Comparison of ENCODE assay signal across 29 cellular contexts in genomic region chr12:118986043-118986442, GRCh38. TPM values are rescaled to one million over a fixed set of nuclear protein-coding genes. Genes with fewer than 3 reads are reported as not detected.
A peak's percentile ranks its signal among the peaks of the same experiment; 100 is the strongest.
DNase-seq lines count a peak whose midpoint lies in the region; ATAC-seq and TF ChIP-seq lines count a peak whose summit lies in the region.
"Had no signal": no experiment of that assay in that cellular context is flagged by ENCODE, and none has a peak within 500 bp of the region (broad histone marks: within the 10 kb centered on the region; RNA-seq: fewer than 3 reads in every experiment).

No MANE protein-coding gene starts in this region.

- H3K9me3 Mint-ChIP-seq in GM23338 (no peaks in the 10 kb centered on the region), glutamatergic neuron (ENCODE audit: unreplicated experiment) (peaks cover 16% of the 10 kb centered on the region)
- H3K9me3 Mint-ChIP-seq: activated CD4-positive, alpha-beta memory T cell treated with anti-CD3 and anti-CD28 coated beads, Interleukin-2, amount 10 ng/mL, durations not matched to agents 7 days and 5 days; nephron progenitor cell had no signal

- H3K36me3 ChIP-seq in BE2C (peaks cover 22% of the 10 kb centered on the region), GM23338 (ENCODE audit: insufficient read depth) (no peaks in the 10 kb centered on the region), tibial artery (no peaks in the 10 kb centered on the region)
- H3K36me3 ChIP-seq: BLaER1, brain microvascular endothelial cell, gastrocnemius medialis, ovary, tibial nerve had no signal

- H3K9me3 ChIP-seq in BE2C, result no peaks in the 10 kb centered on the region
- H3K9me3 ChIP-seq in tibial artery, result no peaks in the 10 kb centered on the region
- H3K9me3 ChIP-seq: BLaER1, gastrocnemius medialis, ovary, SK-N-SH, tibial nerve had no signal

- H3F3A ChIP-seq in GM23338 (replicated peaks; ENCODE audit: low read depth), result no peaks in the 10 kb centered on the region

- TF ChIP-seq CTCF in BE2C (IDR thresholded peaks at IDR 0.05; ENCODE audit: low read depth, low read length) (no peak), GM23338 (conservative IDR thresholded peaks at IDR 0.05; ENCODE audit: low read depth in 2 of 2) (no peak), glutamatergic neuron (IDR thresholded peaks at IDR 0.05; ENCODE audit: partially characterized antibody, unreplicated experiment) (no peak), tibial artery (IDR thresholded peaks at IDR 0.05) (no peak)

- H3K4me1 ChIP-seq in BE2C, result no peaks in the 10 kb centered on the region; the same call in 1 of the 2 replicates
- 0 out of 2 replicates have a peak, but pooled peaks cover 3% of the 10 kb centered on the region for H3K4me1 ChIP-seq in GM23338 (ENCODE audit: insufficient read depth)
- peaks cover 0 to 6% (median 4%) of the 10 kb centered on the region in 4 donors for H3K4me1 ChIP-seq in tibial artery
- H3K4me1 ChIP-seq: BLaER1, gastrocnemius medialis had no signal

- intact Hi-C loops in tibial artery (cut with DNase I; ENCODE audit: low total_unique reads), result loop anchor here (10.0 kb wide), 1 partner anchor 429 kb away; no protein-coding TSS in a partner anchor

- DNase-seq in BE2C, result no peak
- peak; percentile 61 for DNase-seq in GM23338 (ENCODE audit: low spot score)
- peak; percentile 6 for DNase-seq in NCI-H524 treated with DMSO at 0.1 percent for 48 hours (lab: John Stamatoyannopoulos, UW)
- DNase-seq in glutamatergic neuron, result no peak
- no peak for DNase-seq in HPDE6-E6E7 (ENCODE audit: extremely low spot score)
- DNase-seq in tibial artery, result no peak
- DNase-seq in activated CD4-positive, alpha-beta T cell treated with anti-CD3 and anti-CD28 coated beads for 48 hours, result no peak
- DNase-seq: activated CD4-positive, alpha-beta memory T cell treated with anti-CD3 and anti-CD28 coated beads, Interleukin-2, amount 10 ng/mL, durations not matched to agents 7 days and 5 days; activated CD4-positive, alpha-beta T cell treated with anti-CD3 and anti-CD28 coated beads for 1 hour; activated CD8-positive, alpha-beta memory T cell treated with anti-CD3 and anti-CD28 coated beads, Interleukin-2, amount 50 U/mL, for 4 hours; activated naive CD4-positive, alpha-beta T cell treated with anti-CD3 and anti-CD28 coated beads, Interleukin-2, amount 50 U/mL, for 16 hours; brain microvascular endothelial cell; gastrocnemius medialis; hippocampal formation; Karpas-422; NCI-H1694 treated with DMSO at 0.1 percent for 48 hours; nephron progenitor cell; ovary; PC-3; SK-N-SH; stimulated activated CD4-positive, alpha-beta T cell treated with anti-CD3 and anti-CD28 coated beads, Interleukin-15, amount 100 ng/mL, for 24 hours; stimulated activated CD4-positive, alpha-beta T cell treated with anti-CD3 and anti-CD28 coated beads, Interleukin-4, amount 100 ng/mL, for 4 hours; T-helper 2 cell had no signal

- H3K27me3 Mint-ChIP-seq in GM23338 (ENCODE audit: insufficient read depth, low read depth, poor library complexity), result peaks cover 19% of the 10 kb centered on the region
- peaks cover 8% of the 10 kb centered on the region for H3K27me3 Mint-ChIP-seq in glutamatergic neuron (ENCODE audit: unreplicated experiment)

- no peaks in the 10 kb centered on the region for H4K20me1 ChIP-seq in GM23338 (replicated peaks; ENCODE audit: insufficient read depth)

- no peak overlapping the region for H3K4me3 Mint-ChIP-seq in GM23338
- H3K4me3 Mint-ChIP-seq in glutamatergic neuron (ENCODE audit: unreplicated experiment), result peak overlapping the region; percentile 91
- H3K4me3 Mint-ChIP-seq: activated CD4-positive, alpha-beta memory T cell treated with anti-CD3 and anti-CD28 coated beads, Interleukin-2, amount 10 ng/mL, durations not matched to agents 7 days and 5 days; nephron progenitor cell had no signal

- H3K4me3 ChIP-seq in BE2C (ENCODE audit: low read depth, low read length) (0 out of 2 replicates have a peak overlapping the region, but pooled peaks have one; percentile 2), GM23338 (no peak overlapping the region), tibial artery (no peak overlapping the region)
- H3K4me3 ChIP-seq: BLaER1, gastrocnemius medialis, ovary, tibial nerve had no signal

- no peaks in the 10 kb centered on the region for H3K79me2 ChIP-seq in GM23338 (replicated peaks; ENCODE audit: insufficient read depth)

- H3K4me1 Mint-ChIP-seq in GM23338, result peaks cover 30% of the 10 kb centered on the region
- peaks cover 43% of the 10 kb centered on the region for H3K4me1 Mint-ChIP-seq in glutamatergic neuron (ENCODE audit: low read depth, unreplicated experiment)
- H3K4me1 Mint-ChIP-seq: activated CD4-positive, alpha-beta memory T cell treated with anti-CD3 and anti-CD28 coated beads, Interleukin-2, amount 10 ng/mL, durations not matched to agents 7 days and 5 days had no signal

- no peak overlapping the region for H3K4me2 ChIP-seq in GM23338
- H3K4me2 ChIP-seq: BLaER1, SK-N-SH had no signal

- H3K27ac Mint-ChIP-seq in GM23338, result no peak overlapping the region
- H3K27ac Mint-ChIP-seq in glutamatergic neuron (ENCODE audit: unreplicated experiment), result peak overlapping the region; percentile 35
- H3K27ac Mint-ChIP-seq: activated CD4-positive, alpha-beta memory T cell treated with anti-CD3 and anti-CD28 coated beads, Interleukin-2, amount 10 ng/mL, durations not matched to agents 7 days and 5 days; nephron progenitor cell had no signal

- no peak overlapping the region for H3K27ac ChIP-seq in GM23338 (ENCODE audit: low read depth)
- H3K27ac ChIP-seq in tibial artery, result no peak overlapping the region
- H3K27ac ChIP-seq: BLaER1, brain microvascular endothelial cell, gastrocnemius medialis, ovary, tibial nerve had no signal

- H2AFZ ChIP-seq in GM23338, result no peak overlapping the region

- H3K9me2 ChIP-seq in GM23338 (ENCODE audit: insufficient read depth), result no peaks in the 10 kb centered on the region
- H3K9me2 ChIP-seq: SK-N-SH had no signal

- H3K27me3 ChIP-seq in BE2C (no peaks in the 10 kb centered on the region), GM23338 (ENCODE audit: insufficient read depth) (peaks cover 26% of the 10 kb centered on the region), tibial artery (peaks cover 0 to 28% of the 10 kb centered on the region in 2 donors)
- H3K27me3 ChIP-seq: ovary had no signal

- ATAC-seq in GM23338, result peak; percentile 7
- ATAC-seq: gastrocnemius medialis, PC-3 had no signal

- H3K36me3 Mint-ChIP-seq in GM23338 (ENCODE audit: low read depth) (no peaks in the 10 kb centered on the region), glutamatergic neuron (ENCODE audit: unreplicated experiment) (peaks cover 10% of the 10 kb centered on the region)

TF ChIP-seq in GM23338, 12 proteins besides CTCF, POLR2A, EP300 and RAD21 (continues in another document):
- TF ChIP-seq JUNB (IDR thresholded peaks at IDR 0.05; ENCODE audit: unreplicated experiment) (no peak), EZH2 (IDR thresholded peaks at IDR 0.05; ENCODE audit: low read depth, unreplicated experiment) (no peak), ZNF114 (CRISPR knock-in tag; IDR thresholded peaks at IDR 0.05) (no peak), ETS1 (IDR thresholded peaks at IDR 0.05) (no peak)

RNA-seq across cellular contexts. Expression of gene SRRM4, which starts 4.7 kb away (rescaled TPM):
- 11.1 TPM for polyA plus RNA-seq in BE2C (2012; ENCODE audit: insufficient read depth, insufficient read length, low read depth)
- 0.63 and 0.93 TPM in 2 replicates for total RNA-seq in GM23338 (2014; rRNA removed; shearing (Covaris generic))
- 0.53 and 0.61 TPM in 2 replicates for polyA plus RNA-seq in GM23338 (2016; fragmentation: Nextera tagmentation; extraction: Ambion mirVana)
- 183 TPM for total RNA-seq in glutamatergic neuron (ENCODE audit: unreplicated experiment)
- total RNA-seq: activated CD4-positive, alpha-beta memory T cell treated with anti-CD3 and anti-CD28 coated beads, Interleukin-2, amount 10 ng/mL, durations not matched to agents 7 days and 5 days; chondrocyte; endothelial cell of umbilical vein; fibroblast of lung; tibial nerve had no signal
- polyA plus RNA-seq: AG04450, endothelial cell of umbilical vein, fibroblast of lung had no signal

Comparison
In these comparisons a context has a peak if more than half of its experiments do, and no peak if none do; other contexts are left out.
1. DNase-seq: peak in GM23338 (single experiment) and NCI-H524 treated with DMSO at 0.1 percent for 48 hours (single experiment); none in BE2C (single experiment), glutamatergic neuron (single experiment), HPDE6-E6E7 (single experiment), tibial artery (0 of 2) and activated CD4-positive, alpha-beta T cell treated with anti-CD3 and anti-CD28 coated beads for 48 hours (single experiment).
2. RNA of gene SRRM4, which starts 4.7 kb away (total RNA-seq): 183 TPM in glutamatergic neuron (single experiment); 0.63 to 0.93 TPM in GM23338; every median in the first group is over 10 times any median in the second.